Comparison of ENCODE assay signal across 15 cellular contexts in the genomic region with DNA sequence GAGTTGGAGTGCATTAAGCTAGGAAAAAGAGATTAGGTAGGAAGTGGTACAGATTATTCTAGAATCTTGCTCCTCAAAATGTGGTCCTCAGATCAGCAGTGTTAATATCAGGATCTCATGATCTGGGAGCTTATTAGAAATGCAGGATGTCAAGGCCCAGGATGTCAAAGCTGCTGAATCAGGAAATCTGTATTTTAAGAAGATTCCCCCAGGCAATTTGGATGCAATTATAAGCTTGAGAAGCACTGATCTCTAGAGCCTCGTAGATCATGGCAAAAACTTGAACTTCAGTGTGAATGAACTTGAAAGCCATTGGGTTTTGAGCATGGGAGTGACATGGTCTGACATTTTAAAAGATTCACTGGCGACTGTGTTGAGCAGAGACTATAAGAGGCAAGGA. TPM values are rescaled to one million over a fixed set of nuclear protein-coding genes. Genes with fewer than 3 reads are reported as not detected.
DNase-seq lines count a peak whose midpoint lies in the region; ATAC-seq and TF ChIP-seq lines count a peak whose summit lies in the region.
"Had no signal": no experiment of that assay in that cellular context is flagged by ENCODE, and none has a peak within 500 bp of the region (broad histone marks: within the 10 kb centered on the region; RNA-seq: fewer than 3 reads in every experiment).

No MANE protein-coding gene starts in this region.

- no peak overlapping the region for H2AFZ ChIP-seq in GM23248
- H2AFZ ChIP-seq: GM23338 had no signal

- H3K36me3 ChIP-seq in Panc1 (ENCODE audit: control insufficient read depth, insufficient read depth, low read length) (peaks cover 6% of the 10 kb centered on the region), GM23248 (ENCODE audit: low read depth) (peaks cover 22% of the 10 kb centered on the region; the same call in 1 of the 2 replicates)

- H3F3A ChIP-seq in GM23248 (ENCODE audit: insufficient read depth): no peaks in the 10 kb centered on the region

- H3K79me2 ChIP-seq in GM23248 (ENCODE audit: insufficient read depth): peaks cover 80% of the 10 kb centered on the region

- H4K20me1 ChIP-seq in GM23248 (ENCODE audit: insufficient read depth): no peaks in the 10 kb centered on the region

- CTCF ChIA-PET in Panc1 (lab: Charles Lee): no interaction called here

- POLR2A ChIA-PET in Panc1 (lab: Charles Lee): no interaction called here

- peaks cover 18% of the 10 kb centered on the region for H3K4me1 Mint-ChIP-seq in activated naive CD8-positive, alpha-beta T cell treated with anti-CD3 and anti-CD28 coated beads for 36 hours

- intact Hi-C loops in Panc1 (cut with micrococcal nuclease; ENCODE audit: unreplicated experiment): no loop called here

- no peak overlapping the region for H3K4me2 ChIP-seq in GM23248 (ENCODE audit: unreplicated experiment)
- H3K4me2 ChIP-seq: GM23338 had no signal

- no peaks in the 10 kb centered on the region for H3K9me3 Mint-ChIP-seq in activated naive CD8-positive, alpha-beta T cell treated with anti-CD3 and anti-CD28 coated beads for 36 hours
- H3K9me3 Mint-ChIP-seq: CD4-positive, alpha-beta T cell; GM23338 had no signal

- H3K27me3 Mint-ChIP-seq in activated naive CD8-positive, alpha-beta T cell treated with anti-CD3 and anti-CD28 coated beads for 36 hours: no peaks in the 10 kb centered on the region
- H3K27me3 Mint-ChIP-seq: CD4-positive, alpha-beta T cell had no signal

- H3K27ac ChIP-seq in Panc1 (ENCODE audit: low read length) (no peak overlapping the region), GM23248 (no peak overlapping the region)
- H3K27ac ChIP-seq: C4-2B had no signal

- H3K4me3 Mint-ChIP-seq in activated naive CD8-positive, alpha-beta T cell treated with anti-CD3 and anti-CD28 coated beads for 36 hours: no peak overlapping the region
- H3K4me3 Mint-ChIP-seq: CD4-positive, alpha-beta T cell; GM23338 had no signal

- H3K9ac ChIP-seq in GM23248: no peak overlapping the region

- H3K27ac Mint-ChIP-seq in activated naive CD8-positive, alpha-beta T cell treated with anti-CD3 and anti-CD28 coated beads for 36 hours: no peak overlapping the region
- H3K27ac Mint-ChIP-seq: CD4-positive, alpha-beta T cell; GM23338 had no signal

- no peak overlapping the region for H3K4me3 ChIP-seq in Panc1 (ENCODE audit: low read depth in 2 of 2, low read length in 2 of 2)
- H3K4me3 ChIP-seq in GM23248: no peak overlapping the region
- H3K4me3 ChIP-seq: GM23338, K562 had no signal

- H3K9me2 ChIP-seq in GM23248 (ENCODE audit: insufficient read depth): no peaks in the 10 kb centered on the region

- in situ Hi-C loops in Panc1 (cut with HindIII; ENCODE audit: low pct_unique_long_range_greater_than_20kb, low sequenced_read_pairs) (no loop called here), GM23248 (cut with MboI) (no loop called here)

- no peaks in the 10 kb centered on the region for H3K27me3 ChIP-seq in Panc1 (ENCODE audit: control insufficient read depth, insufficient read depth, low read length)
- no peaks in the 10 kb centered on the region for H3K27me3 ChIP-seq in GM23248 (replicated peaks; ENCODE audit: insufficient read depth)

- peaks cover 18% of the 10 kb centered on the region for H3K36me3 Mint-ChIP-seq in activated naive CD8-positive, alpha-beta T cell treated with anti-CD3 and anti-CD28 coated beads for 36 hours

- H3K9me3 ChIP-seq in Panc1 (ENCODE audit: control insufficient read depth, insufficient read depth, low read depth, low read length) (no peaks in the 10 kb centered on the region), GM23248 (ENCODE audit: low read depth) (no peaks in the 10 kb centered on the region)

- TF ChIP-seq CTCF in Panc1 (IDR thresholded peaks at IDR 0.05): no peak

- ATAC-seq in Panc1 (no peak), HG03354 (IDR thresholded peaks at IDR 0.05; ENCODE audit: poor library complexity, severe bottlenecking, unreplicated experiment) (no peak)
- ATAC-seq: GM23338, K562 had no signal

- H3K4me1 ChIP-seq in Panc1 (ENCODE audit: control insufficient read depth, insufficient read depth, low read length): peaks cover 1% of the 10 kb centered on the region
- 0 out of 2 replicates have a peak, but pooled peaks cover 2% of the 10 kb centered on the region for H3K4me1 ChIP-seq in GM23248 (ENCODE audit: insufficient read depth)

- BruUV-seq in Panc1 (replicated peaks; lab: Mats Ljungman, UMichigan): TSS peak; percentile 33

- WGBS in GM23248 (ENCODE audit: low coverage in 1 of 2, low lambda C conversion rate in 2 of 2, missing lambda C conversion rate in 2 of 2), 2 experiments: 85 to 86% methylated on average over 2 of the region's 2 CpGs

- DNase-seq in COLO829 (ENCODE audit: low spot score) (peak; percentile 9), Panc1 (ENCODE audit: low read depth, low spot score) (no peak), foreskin melanocyte (peak; percentile 54), GM23248 (no peak)
- DNase-seq in activated naive CD8-positive, alpha-beta T cell treated with anti-CD3 and anti-CD28 coated beads for 36 hours: no peak
- DNase-seq: AML-193; Calu3; CD4-positive, alpha-beta T cell; DMS79 treated with DMSO at 0.1 percent for 48 hours; HCEC 1CT; IMR-90 had no signal

RNA-seq across cellular contexts. Expression of a gene that starts 6.6 kb away (rescaled TPM):
- total RNA-seq in Panc1 (2021; ENCODE audit: unreplicated experiment): 80.3 TPM
- 44.0 TPM for polyA plus RNA-seq in Panc1 (2012; ENCODE audit: insufficient read length)
- total RNA-seq in GM23248 (2014; rRNA removed; shearing (Covaris generic)): 26.3 and 46.8 TPM in 2 replicates
- 15.5 and 17.6 TPM in 2 replicates for polyA plus RNA-seq in GM23248 (2016; fragmentation: Nextera tagmentation; extraction: Ambion mirVana)
- total RNA-seq in activated naive CD8-positive, alpha-beta T cell treated with anti-CD3 and anti-CD28 coated beads for 36 hours: 100 to 1,000 TPM; 167 to 171 TPM

RNA-seq across cellular contexts. Expression of a gene that starts 7.4 kb away (rescaled TPM):
- total RNA-seq in Panc1 (2021; ENCODE audit: unreplicated experiment): 194 TPM
- 85.5 TPM for polyA plus RNA-seq in Panc1 (2012; ENCODE audit: insufficient read length)
- 29.8 and 68.3 TPM in 2 replicates for total RNA-seq in GM23248 (2014; rRNA removed; shearing (Covaris generic))
- 286 and 301 TPM in 2 replicates for polyA plus RNA-seq in GM23248 (2016; fragmentation: Nextera tagmentation; extraction: Ambion mirVana)
- total RNA-seq in activated naive CD8-positive, alpha-beta T cell treated with anti-CD3 and anti-CD28 coated beads for 36 hours: 100 to 1,000 TPM; 311 to 312 TPM

RNA-seq across cellular contexts. Expression of a gene that starts 30.0 kb away (rescaled TPM):
- total RNA-seq in Panc1 (2021; ENCODE audit: unreplicated experiment): 11.2 TPM
- polyA plus RNA-seq in Panc1 (2012; ENCODE audit: insufficient read length): 8.1 TPM
- total RNA-seq in GM23248 (2014; rRNA removed; shearing (Covaris generic)): 5.0 and 17.3 TPM in 2 replicates
- polyA plus RNA-seq in GM23248 (2016; fragmentation: Nextera tagmentation; extraction: Ambion mirVana): 7.8 and 9.8 TPM in 2 replicates
- 10 to 100 TPM; 34.8 to 35.7 TPM for total RNA-seq in activated naive CD8-positive, alpha-beta T cell treated with anti-CD3 and anti-CD28 coated beads for 36 hours

RNA-seq across cellular contexts. Expression of a gene that starts 33.9 kb away (rescaled TPM):
- total RNA-seq in Panc1 (2021; ENCODE audit: unreplicated experiment): 2,912 TPM
- 4,959 TPM for polyA plus RNA-seq in Panc1 (2012; ENCODE audit: insufficient read length)
- total RNA-seq in GM23248 (2014; rRNA removed; shearing (Covaris generic)): 6,196 and 7,726 TPM in 2 replicates
- polyA plus RNA-seq in GM23248 (2016; fragmentation: Nextera tagmentation; extraction: Ambion mirVana): 7,868 and 8,138 TPM in 2 replicates
- total RNA-seq in activated naive CD8-positive, alpha-beta T cell treated with anti-CD3 and anti-CD28 coated beads for 36 hours: 1,000 to 10,000 TPM; 8,986 to 9,154 TPM

RNA-seq across cellular contexts. Expression of a gene that starts 48.6 kb away (rescaled TPM):
- 7.8 TPM for total RNA-seq in Panc1 (2021; ENCODE audit: unreplicated experiment)
- 7.9 TPM for polyA plus RNA-seq in Panc1 (2012; ENCODE audit: insufficient read length)
- 7.8 and 8.1 TPM in 2 replicates for total RNA-seq in GM23248 (2014; rRNA removed; shearing (Covaris generic))
- 9.2 and 9.4 TPM in 2 replicates for polyA plus RNA-seq in GM23248 (2016; fragmentation: Nextera tagmentation; extraction: Ambion mirVana)
- total RNA-seq in activated naive CD8-positive, alpha-beta T cell treated with anti-CD3 and anti-CD28 coated beads for 36 hours: 10 to 100 TPM; 23.7 to 26.6 TPM

Comparison
In these comparisons a context has a peak if more than half of its experiments do, and no peak if none do; other contexts are left out.
1. DNase-seq: peak in COLO829 (single experiment) and foreskin melanocyte (single experiment); none in Panc1 (single experiment), GM23248 (single experiment) and activated naive CD8-positive, alpha-beta T cell treated with anti-CD3 and anti-CD28 coated beads for 36 hours (single experiment).